ENCODE assay signal across 24 cellular contexts in genomic region chrX:47817421-47817820, GRCh38.
"Had no signal": no experiment of that assay in that cellular context is flagged by ENCODE, and none has a peak within 500 bp of the region (broad histone marks: within the 10 kb centered on the region; RNA-seq: fewer than 3 reads in every experiment).

No MANE protein-coding gene starts in this region.

- H3K4me1 Mint-ChIP-seq: nephron had no signal

- H3K36me3 ChIP-seq: esophagus squamous epithelium, gastroesophageal sphincter, left lung, neutrophil, ovary, prostate gland, upper lobe of right lung, WERI-Rb-1 had no signal

- H3K27ac Mint-ChIP-seq: brain; effector memory CD8-positive, alpha-beta T cell; nephron had no signal

- ATAC-seq: effector memory CD8-positive, alpha-beta T cell; gastroesophageal sphincter; left lung; right cardiac atrium; upper lobe of right lung had no signal

- H3K4me1 ChIP-seq: esophagus squamous epithelium, gastroesophageal sphincter, left lung, prostate gland, upper lobe of right lung had no signal

- H3K4me3 ChIP-seq: dorsolateral prefrontal cortex, esophagus squamous epithelium, gastroesophageal sphincter, left lung, ovary, prostate gland, upper lobe of right lung had no signal

- DNase-seq: activated T-cell treated with anti-CD3 and anti-CD28 coated beads, Interleukin-2, amount 50 U/mL, for 1 hour; aorta; caudate nucleus; dorsolateral prefrontal cortex; effector memory CD8-positive, alpha-beta T cell; esophagus squamous epithelium; head of caudate nucleus; kidney; left lung; mammary epithelial cell; midbrain; ovary; right cardiac atrium; stimulated activated CD4-positive, alpha-beta T cell treated with anti-CD3 and anti-CD28 coated beads, Interleukin-4, amount 100 ng/mL, for 24 hours; stimulated activated naive CD4-positive, alpha-beta T cell treated with Interleukin-2 at 50 U/mL for 16 hours; T1000; upper lobe of right lung; WERI-Rb-1 had no signal

- H3K9me3 ChIP-seq: esophagus squamous epithelium, gastroesophageal sphincter, left lung, neutrophil, ovary, prostate gland, upper lobe of right lung had no signal

- H3K9me3 Mint-ChIP-seq: effector memory CD8-positive, alpha-beta T cell had no signal

- H3K27me3 Mint-ChIP-seq: brain had no signal

- H3K4me3 Mint-ChIP-seq: brain; effector memory CD8-positive, alpha-beta T cell; nephron had no signal

- H3K36me3 Mint-ChIP-seq: activated naive CD4-positive, alpha-beta T cell treated with anti-CD3 and anti-CD28 coated beads, Interleukin-2, amount 50 U/mL, for 72 hours; brain had no signal
